2 cellular contexts compared by ENCODE assay signal in the genomic region with DNA sequence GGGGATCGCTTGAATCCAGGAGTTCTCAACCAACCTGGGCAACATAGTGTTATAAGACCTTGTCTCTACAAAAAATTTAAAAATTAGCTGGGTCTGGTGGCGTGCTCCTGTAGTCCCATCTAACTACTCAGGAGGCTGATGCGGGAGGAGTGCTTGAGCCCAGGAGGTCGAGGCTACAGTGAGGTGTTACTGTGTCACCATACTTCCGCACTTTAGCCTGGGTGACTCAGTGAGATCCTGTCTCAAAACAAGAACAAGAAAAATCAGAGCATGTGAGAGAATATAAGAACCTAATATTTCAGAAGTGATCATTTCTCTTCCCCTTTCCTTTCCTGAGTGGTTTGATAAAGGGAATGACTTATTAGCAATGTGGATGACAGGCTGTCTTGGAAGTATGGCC.
TF ChIP-seq lines count a peak whose summit lies in the region.

No MANE protein-coding gene starts in this region.

TF ChIP-seq in IMR-90, 13 proteins besides CTCF, POLR2A, EP300 and RAD21:
- TF ChIP-seq MAFK (IDR thresholded peaks at IDR 0.05; ENCODE audit: low read depth, low read length): no peak
- no peak for TF ChIP-seq MAZ (IDR thresholded peaks at IDR 0.05; ENCODE audit: borderline replicate concordance, low read depth, low read length)
- no peak for TF ChIP-seq BHLHE40 (IDR thresholded peaks at IDR 0.05; ENCODE audit: low read depth, low read length)
- TF ChIP-seq, protein P1, sequence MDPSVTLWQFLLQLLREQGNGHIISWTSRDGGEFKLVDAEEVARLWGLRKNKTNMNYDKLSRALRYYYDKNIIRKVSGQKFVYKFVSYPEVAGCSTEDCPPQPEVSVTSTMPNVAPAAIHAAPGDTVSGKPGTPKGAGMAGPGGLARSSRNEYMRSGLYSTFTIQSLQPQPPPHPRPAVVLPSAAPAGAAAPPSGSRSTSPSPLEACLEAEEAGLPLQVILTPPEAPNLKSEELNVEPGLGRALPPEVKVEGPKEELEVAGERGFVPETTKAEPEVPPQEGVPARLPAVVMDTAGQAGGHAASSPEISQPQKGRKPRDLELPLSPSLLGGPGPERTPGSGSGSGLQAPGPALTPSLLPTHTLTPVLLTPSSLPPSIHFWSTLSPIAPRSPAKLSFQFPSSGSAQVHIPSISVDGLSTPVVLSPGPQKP (IDR thresholded peaks at IDR 0.05; ENCODE audit: borderline replicate concordance, low read depth, low read length): no peak
- no peak for TF ChIP-seq MXI1 (IDR thresholded peaks at IDR 0.05; ENCODE audit: borderline replicate concordance, low read depth, low read length)
- TF ChIP-seq NFE2L2 (IDR thresholded peaks at IDR 0.05; ENCODE audit: low read depth, low read length): no peak
- TF ChIP-seq SMC3 (IDR thresholded peaks at IDR 0.05; ENCODE audit: low read depth, low read length): no peak
- no peak for TF ChIP-seq RCOR1 (IDR thresholded peaks at IDR 0.05; ENCODE audit: insufficient replicate concordance, low read length)
- TF ChIP-seq, protein P2, sequence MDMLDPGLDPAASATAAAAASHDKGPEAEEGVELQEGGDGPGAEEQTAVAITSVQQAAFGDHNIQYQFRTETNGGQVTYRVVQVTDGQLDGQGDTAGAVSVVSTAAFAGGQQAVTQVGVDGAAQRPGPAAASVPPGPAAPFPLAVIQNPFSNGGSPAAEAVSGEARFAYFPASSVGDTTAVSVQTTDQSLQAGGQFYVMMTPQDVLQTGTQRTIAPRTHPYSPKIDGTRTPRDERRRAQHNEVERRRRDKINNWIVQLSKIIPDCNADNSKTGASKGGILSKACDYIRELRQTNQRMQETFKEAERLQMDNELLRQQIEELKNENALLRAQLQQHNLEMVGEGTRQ (IDR thresholded peaks at IDR 0.05; ENCODE audit: low read depth, low read length): no peak
- no peak for TF ChIP-seq RFX5 (IDR thresholded peaks at IDR 0.05; ENCODE audit: low read depth, low read length)
- TF ChIP-seq CEBPB (IDR thresholded peaks at IDR 0.05; ENCODE audit: low read depth, low read length): no peak

TF ChIP-seq in GM12878, 131 proteins besides CTCF, POLR2A, EP300 and RAD21:
- TF ChIP-seq MYC (IDR thresholded peaks at IDR 0.05; ENCODE audit: insufficient read depth, insufficient read length, insufficient replicate concordance, low read length, severe bottlenecking): no peak
- no peak for TF ChIP-seq SUPT20H (IDR thresholded peaks at IDR 0.05; ENCODE audit: borderline replicate concordance, control insufficient read depth, low read depth, low read length)
- 0 out of 2 replicates have a peak, but pooled peaks have one; percentile 22 for TF ChIP-seq ZNF24 (IDR thresholded peaks at IDR 0.05)
- peak; percentile 24; the same call in 1 of the 2 replicates for TF ChIP-seq JUNB (IDR thresholded peaks at IDR 0.05)
- no peak for TF ChIP-seq SMC3 (IDR thresholded peaks at IDR 0.05; ENCODE audit: borderline replicate concordance, low read length)
- TF ChIP-seq ZNF207 (IDR thresholded peaks at IDR 0.05; ENCODE audit: borderline replicate concordance): no peak
- peak; percentile 26; the same call in 1 of the 2 replicates for TF ChIP-seq SPI1 (IDR thresholded peaks at IDR 0.05; ENCODE audit: borderline replicate concordance, insufficient read depth, low read depth, low read length)
- 0 out of 2 replicates have a peak, but pooled peaks have one; percentile 70 for TF ChIP-seq WRNIP1 (IDR thresholded peaks at IDR 0.05; ENCODE audit: borderline replicate concordance, low read depth, low read length)
- peak in 1 of 2 experiments; percentile 44; a peak in 2 of 4 replicates for TF ChIP-seq IKZF2 (IDR thresholded peaks at IDR 0.05)
- TF ChIP-seq REST (IDR thresholded peaks at IDR 0.05; ENCODE audit: low read depth, low read length): no peak
- TF ChIP-seq, protein P3, sequence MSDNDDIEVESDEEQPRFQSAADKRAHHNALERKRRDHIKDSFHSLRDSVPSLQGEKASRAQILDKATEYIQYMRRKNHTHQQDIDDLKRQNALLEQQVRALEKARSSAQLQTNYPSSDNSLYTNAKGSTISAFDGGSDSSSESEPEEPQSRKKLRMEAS (IDR thresholded peaks at IDR 0.05; ENCODE audit: low read depth, low read length): no peak
- TF ChIP-seq CREB1 (IDR thresholded peaks at IDR 0.05; ENCODE audit: low read depth): 0 out of 2 replicates have a peak, but pooled peaks have one; percentile 14
